Comparison of ENCODE assay signal across 11 cellular contexts in genomic region chr3:136624894-136625815, GRCh38.
DNase-seq lines count a peak whose midpoint lies in the region; ATAC-seq, FAIRE-seq and TF ChIP-seq lines count a peak whose summit lies in the region.
"Had no signal": no experiment of that assay in that cellular context is flagged by ENCODE, and none has a peak within 500 bp of the region (broad histone marks: within the 10 kb centered on the region; RNA-seq: fewer than 3 reads in every experiment).

No MANE protein-coding gene starts in this region.

- H3K27me3 Mint-ChIP-seq in T-helper 2 cell treated with Interferon-gamma antibody and Interleukin-4, amounts not matched to agents 5 μg/mL and 100 μg/mL, for 36 hours (ENCODE audit: low read depth), result no peaks in the 10 kb centered on the region

- 0 out of 2 replicates have a peak, but pooled peaks cover 2% of the 10 kb centered on the region for H3K9me3 ChIP-seq in K562 (replicated peaks; ENCODE audit: control insufficient read depth, insufficient read depth, low read depth, low read length)
- no peaks in the 10 kb centered on the region for H3K9me3 ChIP-seq in liver (ENCODE audit: control insufficient read depth in 4 of 4, low read length in 3 of 4)

- H3K9me1 ChIP-seq in K562 (ENCODE audit: control insufficient read depth, insufficient read depth, low read length), result no peaks in the 10 kb centered on the region

- no peak overlapping the region for H3K27ac Mint-ChIP-seq in T-helper 2 cell treated with Interferon-gamma antibody and Interleukin-4, amounts not matched to agents 5 μg/mL and 100 μg/mL, for 36 hours

- peaks cover 25% of the 10 kb centered on the region for H3K9me3 Mint-ChIP-seq in T-helper 2 cell treated with Interferon-gamma antibody and Interleukin-4, amounts not matched to agents 5 μg/mL and 100 μg/mL, for 36 hours

- H3K27me3 ChIP-seq in K562 (ENCODE audit: control insufficient read depth in 2 of 2, insufficient read depth in 2 of 2, low read length in 2 of 2), result no peaks in the 10 kb centered on the region
- no peaks in the 10 kb centered on the region for H3K27me3 ChIP-seq in liver (ENCODE audit: control insufficient read depth in 4 of 4, insufficient read depth in 4 of 4, low read length in 3 of 4)
- H3K27me3 ChIP-seq: dorsolateral prefrontal cortex had no signal

- H3K4me1 Mint-ChIP-seq in T-helper 2 cell treated with Interferon-gamma antibody and Interleukin-4, amounts not matched to agents 5 μg/mL and 100 μg/mL, for 36 hours (ENCODE audit: low read depth), result peaks cover 1% of the 10 kb centered on the region

- no peak overlapping the region for H2AFZ ChIP-seq in K562 (ENCODE audit: low read depth, low read length)

- H3K79me2 ChIP-seq in K562 (ENCODE audit: control insufficient read depth, insufficient read depth, low read length), result 0 out of 3 replicates have a peak, but pooled peaks cover 5% of the 10 kb centered on the region

- POLR2A ChIA-PET in K562 (lab: Yijun Ruan, JAX), result no interaction called here

- 64% methylated on average over 4 of the region's 4 CpGs for WGBS in K562 (ENCODE audit: insufficient coverage, low coverage, missing lambda C conversion rate)
- 66% methylated on average over 4 of the region's 4 CpGs for WGBS in liver

- H3K4me1 ChIP-seq in K562 (replicated peaks in 1 of 2; ENCODE audit: control insufficient read depth in 2 of 2, insufficient read depth in 2 of 2, low read length in 2 of 2) (peaks cover 0 to 5% of the 10 kb centered on the region in 2 experiments; a peak in 2 of 5 replicates), liver (ENCODE audit: control insufficient read depth in 4 of 4, insufficient read depth in 4 of 4, low read length in 3 of 4) (peaks cover 2 to 20% (median 14%) of the 10 kb centered on the region in 4 donors)

- no peak for TF ChIP-seq EP300 in K562 (IDR thresholded peaks at IDR 0.05; ENCODE audit: low read length)

- ATAC-seq in K562, result no peak

- no peak overlapping the region for H3K4me3 Mint-ChIP-seq in T-helper 2 cell treated with Interferon-gamma antibody and Interleukin-4, amounts not matched to agents 5 μg/mL and 100 μg/mL, for 36 hours

- TF ChIP-seq RAD21 in K562 (CRISPR knock-in tag; conservative IDR thresholded peaks at IDR 0.05 in 1 of 2, IDR thresholded peaks at IDR 0.05 in 1 of 2), result no peak
- TF ChIP-seq RAD21 in liver (IDR thresholded peaks at IDR 0.05), result peak in 1 of 2 donors; percentile 19

- no peak for FAIRE-seq in K562 (lab: Jason Lieb, UNC)

- no TSS peak for BruUV-seq in K562 (replicated peaks; lab: Mats Ljungman, UMichigan)

- peaks cover 7% of the 10 kb centered on the region; the same call in 1 of the 3 replicates for H3K36me3 ChIP-seq in K562 (ENCODE audit: control insufficient read depth, insufficient read depth, low read length)
- peaks cover 0 to 2% (median 0%) of the 10 kb centered on the region in 4 donors for H3K36me3 ChIP-seq in liver (ENCODE audit: control insufficient read depth in 4 of 4, insufficient read depth in 3 of 4, low read depth in 1 of 4, low read length in 3 of 4)

- in situ Hi-C loops in K562 (cut with MboI), result no loop called here
- in situ Hi-C loops in KBM-7 (cut with MboI; ENCODE audit: low pct_unique_long_range_greater_than_20kb, low sequenced_read_pairs), result no loop called here

- intact Hi-C loops in K562 (cut with micrococcal nuclease), result no loop called here

- TF ChIP-seq CTCF in C4-2B (conservative IDR thresholded peaks at IDR 0.05), result no peak
- no peak for TF ChIP-seq CTCF in K562 (IDR thresholded peaks at IDR 0.05 in 2 of 3, conservative IDR thresholded peaks at IDR 0.05 in 1 of 3; ENCODE audit: insufficient read depth in 2 of 3, low read depth in 1 of 3, low read length in 3 of 3)
- TF ChIP-seq CTCF in liver (IDR thresholded peaks at IDR 0.05; ENCODE audit: low read depth, low read length, missing input control), result no peak

- no peak overlapping the region for H3K9ac ChIP-seq in K562 (ENCODE audit: insufficient read depth in 1 of 2, low read depth in 2 of 2, low read length in 2 of 2)
- no peak overlapping the region for H3K9ac ChIP-seq in liver (ENCODE audit: low read depth in 1 of 2, low read length in 2 of 2)

- TF ChIP-seq POLR2A in K562 (conservative IDR thresholded peaks at IDR 0.05), result no peak

- H3K4me2 ChIP-seq in K562 (ENCODE audit: insufficient read depth, low read length), result no peak overlapping the region

- peak overlapping the region; percentile 72 for H3K27ac ChIP-seq in C4-2B
- H3K27ac ChIP-seq in K562 (ENCODE audit: extremely low read depth, low read depth, low read length), result no peak overlapping the region
- peak overlapping the region; percentile 31 to 36 for H3K27ac ChIP-seq in liver (ENCODE audit: low read depth in 1 of 2, low read length in 2 of 2)
- H3K27ac ChIP-seq: dorsolateral prefrontal cortex had no signal

- H3K36me3 Mint-ChIP-seq in T-helper 2 cell treated with Interferon-gamma antibody and Interleukin-4, amounts not matched to agents 5 μg/mL and 100 μg/mL, for 36 hours (ENCODE audit: low read depth), result peaks cover 43% of the 10 kb centered on the region

- H3K4me3 ChIP-seq in K562, result no peak overlapping the region
- H3K4me3 ChIP-seq in liver (ENCODE audit: low read depth in 1 of 3, low read length in 3 of 3), result no peak overlapping the region
- H3K4me3 ChIP-seq: dorsolateral prefrontal cortex had no signal

- no peaks in the 10 kb centered on the region for H4K20me1 ChIP-seq in K562 (replicated peaks; ENCODE audit: control insufficient read depth, insufficient read depth, low read length)

- DNase-seq in HS-5 (ENCODE audit: low read depth) (peak; percentile 15), K562 (ENCODE audit: extremely low read depth in 1 of 4, low spot score in 3 of 4) (no peak), Kasumi-1 (lab: John Stamatoyannopoulos, UW) (no peak), NCI-H69 (lab: John Stamatoyannopoulos, UW) (no peak), KBM-7 (no peak)
- DNase-seq in T-helper 2 cell treated with Interferon-gamma antibody and Interleukin-4, amounts not matched to agents 5 μg/mL and 100 μg/mL, for 36 hours (ENCODE audit: low spot score), result no peak
- DNase-seq: activated T-cell treated with anti-CD3 and anti-CD28 coated beads, Interleukin-2, amount 50 U/mL, for 1 hour; dorsolateral prefrontal cortex; NCI-H1092 had no signal

- CTCF ChIA-PET in K562 (lab: Yijun Ruan, JAX; ENCODE audit: low intra/inter-chr PET ratio), result no interaction called here

TF ChIP-seq in K562, 482 proteins besides CTCF, POLR2A, EP300 and RAD21 (continues in another document):
- TF ChIP-seq CHAMP1 (IDR thresholded peaks at IDR 0.05), result no peak
- TF ChIP-seq RCOR1 (IDR thresholded peaks at IDR 0.05; ENCODE audit: borderline replicate concordance in 1 of 2, low read depth in 2 of 2, low read length in 2 of 2), result no peak
- no peak for TF ChIP-seq HNRNPUL1 (IDR thresholded peaks at IDR 0.05; ENCODE audit: low read length)

TF ChIP-seq in liver, 16 proteins besides CTCF, POLR2A, EP300 and RAD21 (continues in another document):
- TF ChIP-seq GABPA (IDR thresholded peaks at IDR 0.05 in 1 of 2, conservative IDR thresholded peaks at IDR 0.05 in 1 of 2), result no peak
- TF ChIP-seq, protein P1, sequence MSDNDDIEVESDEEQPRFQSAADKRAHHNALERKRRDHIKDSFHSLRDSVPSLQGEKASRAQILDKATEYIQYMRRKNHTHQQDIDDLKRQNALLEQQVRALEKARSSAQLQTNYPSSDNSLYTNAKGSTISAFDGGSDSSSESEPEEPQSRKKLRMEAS (IDR thresholded peaks at IDR 0.05), result peak; percentile 34
- peak in 1 of 2 donors; percentile 8 for TF ChIP-seq RXRA (IDR thresholded peaks at IDR 0.05)
- peak; percentile 86 for TF ChIP-seq SP1 (IDR thresholded peaks at IDR 0.05)
- no peak for TF ChIP-seq NR2F2 (IDR thresholded peaks at IDR 0.05)
- TF ChIP-seq EGR1 (IDR thresholded peaks at IDR 0.05; ENCODE audit: low read depth in 2 of 2), result no peak
- TF ChIP-seq FOXA1 (IDR thresholded peaks at IDR 0.05), result no peak
- TF ChIP-seq, protein P2, sequence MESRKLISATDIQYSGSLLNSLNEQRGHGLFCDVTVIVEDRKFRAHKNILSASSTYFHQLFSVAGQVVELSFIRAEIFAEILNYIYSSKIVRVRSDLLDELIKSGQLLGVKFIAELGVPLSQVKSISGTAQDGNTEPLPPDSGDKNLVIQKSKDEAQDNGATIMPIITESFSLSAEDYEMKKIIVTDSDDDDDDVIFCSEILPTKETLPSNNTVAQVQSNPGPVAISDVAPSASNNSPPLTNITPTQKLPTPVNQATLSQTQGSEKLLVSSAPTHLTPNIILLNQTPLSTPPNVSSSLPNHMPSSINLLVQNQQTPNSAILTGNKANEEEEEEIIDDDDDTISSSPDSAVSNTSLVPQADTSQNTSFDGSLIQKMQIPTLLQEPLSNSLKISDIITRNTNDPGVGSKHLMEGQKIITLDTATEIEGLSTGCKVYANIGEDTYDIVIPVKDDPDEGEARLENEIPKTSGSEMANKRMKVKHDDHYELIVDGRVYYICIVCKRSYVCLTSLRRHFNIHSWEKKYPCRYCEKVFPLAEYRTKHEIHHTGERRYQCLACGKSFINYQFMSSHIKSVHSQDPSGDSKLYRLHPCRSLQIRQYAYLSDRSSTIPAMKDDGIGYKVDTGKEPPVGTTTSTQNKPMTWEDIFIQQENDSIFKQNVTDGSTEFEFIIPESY (IDR thresholded peaks at IDR 0.05), result peak; percentile 19
- peak; percentile 96 to 97 for TF ChIP-seq JUND (IDR thresholded peaks at IDR 0.05)
- peak; percentile 24 to 31 for TF ChIP-seq HNF4A (conservative IDR thresholded peaks at IDR 0.05)
- peak; percentile 91 for TF ChIP-seq ATF3 (IDR thresholded peaks at IDR 0.05)
- peak; percentile 81 for TF ChIP-seq YY1 (IDR thresholded peaks at IDR 0.05)
- TF ChIP-seq FOXA2 (IDR thresholded peaks at IDR 0.05), result peak; percentile 23
- TF ChIP-seq TAF1 (conservative IDR thresholded peaks at IDR 0.05), result peak; percentile 18
